ENCODE assay signal across 1 cellular context in the genomic region with DNA sequence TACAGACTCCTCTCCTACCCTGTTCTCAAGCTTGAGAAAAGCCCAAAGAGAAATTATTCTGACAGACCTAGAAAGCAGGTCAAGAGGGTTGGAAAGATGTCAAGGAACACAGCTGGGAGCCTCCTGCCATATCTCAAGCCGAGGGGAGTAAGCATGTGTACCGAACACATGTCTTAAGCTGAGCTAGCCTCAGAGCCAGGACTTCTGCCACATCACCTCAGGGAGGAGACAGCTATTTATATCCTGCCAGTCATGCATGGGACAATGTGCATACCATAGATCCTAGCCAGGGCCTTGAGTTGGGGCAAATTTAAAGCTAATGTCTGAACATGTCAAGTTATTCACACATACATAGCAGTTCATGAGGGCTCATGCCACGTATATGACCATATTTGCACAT.
TF ChIP-seq lines count a peak whose summit lies in the region.

No MANE protein-coding gene starts in this region.

TF ChIP-seq in SK-N-SH treated with all-trans-retinoic acid at 6 μM for 48 hours, 23 proteins besides CTCF, POLR2A, EP300 and RAD21 (continued from another document):
- TF ChIP-seq, protein P1, sequence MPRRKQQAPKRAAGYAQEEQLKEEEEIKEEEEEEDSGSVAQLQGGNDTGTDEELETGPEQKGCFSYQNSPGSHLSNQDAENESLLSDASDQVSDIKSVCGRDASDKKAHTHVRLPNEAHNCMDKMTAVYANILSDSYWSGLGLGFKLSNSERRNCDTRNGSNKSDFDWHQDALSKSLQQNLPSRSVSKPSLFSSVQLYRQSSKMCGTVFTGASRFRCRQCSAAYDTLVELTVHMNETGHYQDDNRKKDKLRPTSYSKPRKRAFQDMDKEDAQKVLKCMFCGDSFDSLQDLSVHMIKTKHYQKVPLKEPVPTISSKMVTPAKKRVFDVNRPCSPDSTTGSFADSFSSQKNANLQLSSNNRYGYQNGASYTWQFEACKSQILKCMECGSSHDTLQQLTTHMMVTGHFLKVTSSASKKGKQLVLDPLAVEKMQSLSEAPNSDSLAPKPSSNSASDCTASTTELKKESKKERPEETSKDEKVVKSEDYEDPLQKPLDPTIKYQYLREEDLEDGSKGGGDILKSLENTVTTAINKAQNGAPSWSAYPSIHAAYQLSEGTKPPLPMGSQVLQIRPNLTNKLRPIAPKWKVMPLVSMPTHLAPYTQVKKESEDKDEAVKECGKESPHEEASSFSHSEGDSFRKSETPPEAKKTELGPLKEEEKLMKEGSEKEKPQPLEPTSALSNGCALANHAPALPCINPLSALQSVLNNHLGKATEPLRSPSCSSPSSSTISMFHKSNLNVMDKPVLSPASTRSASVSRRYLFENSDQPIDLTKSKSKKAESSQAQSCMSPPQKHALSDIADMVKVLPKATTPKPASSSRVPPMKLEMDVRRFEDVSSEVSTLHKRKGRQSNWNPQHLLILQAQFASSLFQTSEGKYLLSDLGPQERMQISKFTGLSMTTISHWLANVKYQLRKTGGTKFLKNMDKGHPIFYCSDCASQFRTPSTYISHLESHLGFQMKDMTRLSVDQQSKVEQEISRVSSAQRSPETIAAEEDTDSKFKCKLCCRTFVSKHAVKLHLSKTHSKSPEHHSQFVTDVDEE (CRISPR knock-in tag; IDR thresholded peaks at IDR 0.05) = no peak
- TF ChIP-seq ZFP3 (CRISPR knock-in tag; IDR thresholded peaks at IDR 0.05) (no peak), ZFP30 (CRISPR knock-in tag; IDR thresholded peaks at IDR 0.05) (no peak)
